Comparison of ENCODE assay signal across 24 cellular contexts in the genomic region with DNA sequence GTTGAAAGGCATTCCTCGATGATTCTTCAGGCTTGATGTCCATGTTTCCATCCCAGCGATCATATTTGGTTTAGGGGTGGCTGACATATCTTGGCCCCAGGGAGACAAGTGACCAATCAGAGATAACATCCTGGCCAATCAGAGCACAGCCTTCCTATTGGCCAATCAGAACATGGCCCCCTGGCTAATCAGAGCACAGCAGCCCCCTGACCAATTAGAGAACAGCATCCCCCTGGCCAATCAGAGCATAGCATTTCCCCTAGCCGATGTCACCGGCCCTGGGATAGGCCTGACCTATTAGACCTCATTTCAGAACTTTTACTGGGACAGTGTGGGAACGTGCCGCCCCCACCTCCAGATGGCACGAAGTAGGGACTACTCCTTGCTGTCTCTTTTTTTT.
"Had no signal": no experiment of that assay in that cellular context is flagged by ENCODE, and none has a peak within 500 bp of the region (broad histone marks: within the 10 kb centered on the region; RNA-seq: fewer than 3 reads in every experiment).

No MANE protein-coding gene starts in this region.

- H3K4me3 Mint-ChIP-seq: activated naive CD8-positive, alpha-beta T cell; activated T-cell treated with anti-CD3 and anti-CD28 coated beads, Interleukin-2, amount 50 U/mL, for 24 hours; activated T-helper 17 cell treated with anti-CD3 and anti-CD28 coated beads, Interleukin-2, amount 50 U/mL, for 72 hours; dendritic cell treated with granulocyte-macrophage colony-stimulating factor and Interleukin-4, amounts not matched to agents 40 ng/mL and 50 ng/mL, for 4 days; mesothelial cell of epicardium; naive thymus-derived CD8-positive, alpha-beta T cell; stimulated activated naive CD8-positive, alpha-beta T cell treated with anti-CD3 and anti-CD28 coated beads, Interleukin-15, Interleukin-2, amounts not matched to agents 100 ng/mL and 50 ng/mL, for 24 hours; T-helper 2 cell treated with Interferon-gamma antibody and Interleukin-4, amounts not matched to agents 5 μg/mL and 100 μg/mL, for 36 hours had no signal

- H3K4me1 ChIP-seq: adrenal gland, ascending aorta, left ventricle myocardium inferior, psoas muscle, tibial artery had no signal

- DNase-seq: activated CD4-positive, CD25-positive, alpha-beta regulatory T cell treated with anti-CD3 and anti-CD28 coated beads, Interleukin-2, amount 50 U/mL, for 72 hours; activated CD8-positive, alpha-beta memory T cell treated with anti-CD3 and anti-CD28 coated beads for 24 hours; activated CD8-positive, alpha-beta memory T cell treated with anti-CD3 and anti-CD28 coated beads, Interleukin-2, amount 50 U/mL, for 4 hours; activated T-cell treated with anti-CD3 and anti-CD28 coated beads, Interleukin-2, amount 50 U/mL, for 24 hours; adrenal gland; brain microvascular endothelial cell; effector CD4-positive, alpha-beta T cell; foreskin melanocyte; left ventricle myocardium inferior; naive thymus-derived CD8-positive, alpha-beta T cell; ovary; psoas muscle; right cardiac atrium; stimulated activated CD4-positive, alpha-beta T cell treated with anti-CD3 and anti-CD28 coated beads, Interleukin-12 subunit alpha, Interleukin-12 subunit beta, amount 100 ng/mL, for 4 hours; stimulated activated CD4-positive, alpha-beta T cell treated with anti-CD3 and anti-CD28 coated beads, Interleukin-1b, Interleukin-23, amount 100 ng/mL, for 48 hours; tibial artery had no signal

- H3K9me3 ChIP-seq: adrenal gland, ascending aorta, left ventricle myocardium inferior, ovary, psoas muscle, tibial artery had no signal

- H3K36me3 ChIP-seq: adrenal gland, ascending aorta, brain microvascular endothelial cell, left ventricle myocardium inferior, ovary, tibial artery had no signal

- H3K4me1 Mint-ChIP-seq: activated T-helper 17 cell treated with anti-CD3 and anti-CD28 coated beads, Interleukin-2, amount 50 U/mL, for 72 hours; naive thymus-derived CD8-positive, alpha-beta T cell had no signal

- H3K4me3 ChIP-seq: adrenal gland, ascending aorta, left ventricle myocardium inferior, ovary, psoas muscle, tibial artery had no signal

- ATAC-seq: activated T-helper 17 cell treated with anti-CD3 and anti-CD28 coated beads, Interleukin-2, amount 50 U/mL, for 72 hours; naive thymus-derived CD8-positive, alpha-beta T cell; psoas muscle; right cardiac atrium had no signal

- H3K36me3 Mint-ChIP-seq: activated naive CD8-positive, alpha-beta T cell; mesothelial cell of epicardium; naive thymus-derived CD8-positive, alpha-beta T cell had no signal

- H3K27ac Mint-ChIP-seq: activated naive CD8-positive, alpha-beta T cell; activated T-cell treated with anti-CD3 and anti-CD28 coated beads, Interleukin-2, amount 50 U/mL, for 24 hours; activated T-helper 17 cell treated with anti-CD3 and anti-CD28 coated beads, Interleukin-2, amount 50 U/mL, for 72 hours; dendritic cell treated with granulocyte-macrophage colony-stimulating factor and Interleukin-4, amounts not matched to agents 40 ng/mL and 50 ng/mL, for 4 days; mesothelial cell of epicardium; stimulated activated naive CD8-positive, alpha-beta T cell treated with anti-CD3 and anti-CD28 coated beads, Interleukin-15, Interleukin-2, amounts not matched to agents 100 ng/mL and 50 ng/mL, for 24 hours; T-helper 2 cell treated with Interferon-gamma antibody and Interleukin-4, amounts not matched to agents 5 μg/mL and 100 μg/mL, for 36 hours had no signal

- H3K27me3 ChIP-seq: ascending aorta, brain microvascular endothelial cell, ovary had no signal

- H3K9me3 Mint-ChIP-seq: activated T-cell treated with anti-CD3 and anti-CD28 coated beads, Interleukin-2, amount 50 U/mL, for 24 hours; activated T-helper 17 cell treated with anti-CD3 and anti-CD28 coated beads, Interleukin-2, amount 50 U/mL, for 72 hours; dendritic cell treated with granulocyte-macrophage colony-stimulating factor and Interleukin-4, amounts not matched to agents 40 ng/mL and 50 ng/mL, for 4 days; mesothelial cell of epicardium; stimulated activated naive CD8-positive, alpha-beta T cell treated with anti-CD3 and anti-CD28 coated beads, Interleukin-15, Interleukin-2, amounts not matched to agents 100 ng/mL and 50 ng/mL, for 24 hours; T-helper 2 cell treated with Interferon-gamma antibody and Interleukin-4, amounts not matched to agents 5 μg/mL and 100 μg/mL, for 36 hours had no signal

- H3K27ac ChIP-seq: adrenal gland, ascending aorta, brain microvascular endothelial cell, left ventricle myocardium inferior, ovary, psoas muscle, tibial artery, VCaP had no signal
